Comparison of ENCODE assay signal across 8 cellular contexts in genomic region chr7:140674899-140675701, GRCh38. TPM values are rescaled to one million over a fixed set of nuclear protein-coding genes. Genes with fewer than 3 reads are reported as not detected.
DNase-seq lines count a peak whose midpoint lies in the region; ATAC-seq and TF ChIP-seq lines count a peak whose summit lies in the region.

No MANE protein-coding gene starts in this region.

- peaks cover 35% of the 10 kb centered on the region for H3K4me1 Mint-ChIP-seq in activated CD8-positive, alpha-beta T cell treated with anti-CD3 and anti-CD28 coated beads for 36 hours (ENCODE audit: low read depth)

- H3K27me3 Mint-ChIP-seq in activated CD8-positive, alpha-beta T cell treated with anti-CD3 and anti-CD28 coated beads for 36 hours: no peaks in the 10 kb centered on the region

- POLR2A ChIA-PET in activated CD8-positive, alpha-beta T cell treated with anti-CD3 and anti-CD28 coated beads for 36 hours (lab: Charles Lee): interaction anchor here (1.1 to 3.6 kb wide), 2 partner anchors 11 to 22 kb away, joined by 3 to 14 read pairs; partner anchors contain the start of gene NDUFB2

- DNase-seq in NCI-H748 (lab: John Stamatoyannopoulos, UW; ENCODE audit: unreplicated experiment) (peak; percentile 42), NCI-H748 treated with DMSO at 0.1 percent for 48 hours (lab: John Stamatoyannopoulos, UW) (no peak), HuH-7 (ENCODE audit: low spot score) (peak; percentile 88), left ventricle myocardium inferior (no peak), skeletal muscle cell (ENCODE audit: low read depth) (peak; percentile 16)
- DNase-seq in activated CD8-positive, alpha-beta T cell treated with anti-CD3 and anti-CD28 coated beads for 36 hours: no peak

- H3K9me3 Mint-ChIP-seq in activated CD8-positive, alpha-beta T cell treated with anti-CD3 and anti-CD28 coated beads for 36 hours: no peaks in the 10 kb centered on the region

- H3K27ac ChIP-seq in left ventricle myocardium inferior (replicated peaks): no peak overlapping the region

- H3K27me3 ChIP-seq in left ventricle myocardium inferior (ENCODE audit: low read depth): no peaks in the 10 kb centered on the region

- TF ChIP-seq CTCF in activated CD8-positive, alpha-beta T cell treated with anti-CD3 and anti-CD28 coated beads for 36 hours (IDR thresholded peaks at IDR 0.05): no peak
- TF ChIP-seq CTCF in left ventricle myocardium inferior (IDR thresholded peaks at IDR 0.05; ENCODE audit: borderline replicate concordance): peak; percentile 51

- H3K4me3 Mint-ChIP-seq in activated CD8-positive, alpha-beta T cell treated with anti-CD3 and anti-CD28 coated beads for 36 hours: peak overlapping the region; percentile 86

- peaks cover 26% of the 10 kb centered on the region for H3K36me3 Mint-ChIP-seq in activated CD8-positive, alpha-beta T cell treated with anti-CD3 and anti-CD28 coated beads for 36 hours (ENCODE audit: low read depth)

- CTCF ChIA-PET in activated CD8-positive, alpha-beta T cell treated with anti-CD3 and anti-CD28 coated beads for 36 hours (lab: Charles Lee): interaction anchor here (0.6 to 2.3 kb wide), 12 partner anchors 8 to 340 kb away, joined by 3 to 7 read pairs (median 4); partner anchors contain the start of gene MRPS33

- H3K36me3 ChIP-seq in left ventricle myocardium inferior: peaks cover 12% of the 10 kb centered on the region

- H3K4me1 ChIP-seq in left ventricle myocardium inferior: peaks cover 38% of the 10 kb centered on the region

- H3K9me3 ChIP-seq in left ventricle myocardium inferior (replicated peaks): no peaks in the 10 kb centered on the region

- H3K4me3 ChIP-seq in left ventricle myocardium inferior (no peak overlapping the region), skeletal muscle cell (ENCODE audit: low read depth, low read length) (no peak overlapping the region)

- H3K27ac Mint-ChIP-seq in activated CD8-positive, alpha-beta T cell treated with anti-CD3 and anti-CD28 coated beads for 36 hours: peak overlapping the region; percentile 55

- intact Hi-C loops in activated CD8-positive, alpha-beta T cell treated with anti-CD3 and anti-CD28 coated beads for 36 hours (cut with micrococcal nuclease): no loop called here
- intact Hi-C loops in left ventricle myocardium inferior (cut with micrococcal nuclease): no loop called here

- ATAC-seq in activated CD8-positive, alpha-beta T cell treated with anti-CD3 and anti-CD28 coated beads for 36 hours: no peak
- no peak for ATAC-seq in GM19455 (IDR thresholded peaks at IDR 0.05; ENCODE audit: unreplicated experiment)
- ATAC-seq in GM18520 (IDR thresholded peaks at IDR 0.05; ENCODE audit: unreplicated experiment): no peak

RNA-seq across cellular contexts. Expression of gene ADCK2, which starts 2.4 kb away (rescaled TPM):
- total RNA-seq in activated CD8-positive, alpha-beta T cell treated with anti-CD3 and anti-CD28 coated beads for 36 hours: 10 to 100 TPM; 20.0 to 21.5 TPM
- 8.5 TPM for total RNA-seq in left ventricle myocardium inferior

RNA-seq across cellular contexts. Expression of gene NDUFB2, which starts 21.4 kb away (rescaled TPM):
- 100 to 1,000 TPM; 159 to 177 TPM for total RNA-seq in activated CD8-positive, alpha-beta T cell treated with anti-CD3 and anti-CD28 coated beads for 36 hours
- total RNA-seq in left ventricle myocardium inferior: 682 TPM

RNA-seq across cellular contexts. Expression of gene DENND2A, which starts 34.5 kb away (rescaled TPM):
- total RNA-seq in activated CD8-positive, alpha-beta T cell treated with anti-CD3 and anti-CD28 coated beads for 36 hours: not detected
- 10.8 TPM for total RNA-seq in left ventricle myocardium inferior

Comparison
In these comparisons a context has a peak if more than half of its experiments do, and no peak if none do; other contexts are left out.
1. DNase-seq: peak in NCI-H748 (single experiment), HuH-7 (single experiment) and skeletal muscle cell (single experiment); none in NCI-H748 treated with DMSO at 0.1 percent for 48 hours (single experiment), activated CD8-positive, alpha-beta T cell treated with anti-CD3 and anti-CD28 coated beads for 36 hours (single experiment) and left ventricle myocardium inferior (single experiment).
2. RNA of gene DENND2A, which starts 34.5 kb away (total RNA-seq): 10.8 TPM in left ventricle myocardium inferior (single experiment); not detected in activated CD8-positive, alpha-beta T cell treated with anti-CD3 and anti-CD28 coated beads for 36 hours; every median in the first group is over 10 times any median in the second.